Comparison of ENCODE assay signal across 9 cellular contexts in genomic region chr14:103872492-103873113, GRCh38. TPM values are rescaled to one million over a fixed set of nuclear protein-coding genes. Genes with fewer than 3 reads are reported as not detected.
DNase-seq lines count a peak whose midpoint lies in the region; ATAC-seq, FAIRE-seq and TF ChIP-seq lines count a peak whose summit lies in the region.
"Had no signal": no experiment of that assay in that cellular context is flagged by ENCODE, and none has a peak within 500 bp of the region (broad histone marks: within the 10 kb centered on the region; RNA-seq: fewer than 3 reads in every experiment).

No MANE protein-coding gene starts in this region.

- peak overlapping the region; percentile 76 to 89 (median 86) for H3K27ac Mint-ChIP-seq in CD8-positive, alpha-beta memory T cell
- no peak overlapping the region for H3K27ac Mint-ChIP-seq in nephron

- peak overlapping the region; percentile 38 to 78; a peak in 3 of 4 replicates for H3K9ac ChIP-seq in K562 (ENCODE audit: insufficient read depth in 1 of 2, low read depth in 2 of 2, low read length in 2 of 2)

- H3K4me2 ChIP-seq in K562 (ENCODE audit: insufficient read depth, low read length) = peak overlapping the region; percentile 62

- H3K4me3 Mint-ChIP-seq in CD8-positive, alpha-beta memory T cell = peak overlapping the region; percentile 83 to 94 (median 88)
- peak overlapping the region in 2 of 3 experiments; percentile 19 to 41 for H3K4me3 Mint-ChIP-seq in nephron

- BruUV-seq in K562 (replicated peaks; lab: Mats Ljungman, UMichigan) = no TSS peak

- TF ChIP-seq EP300 in K562 (IDR thresholded peaks at IDR 0.05; ENCODE audit: low read length) = no peak

- no peak for FAIRE-seq in K562 (lab: Jason Lieb, UNC)

- H3K9me3 Mint-ChIP-seq in CD8-positive, alpha-beta memory T cell = no peaks in the 10 kb centered on the region
- H3K9me3 Mint-ChIP-seq in nephron = no peaks in the 10 kb centered on the region

- no peaks in the 10 kb centered on the region for H3K79me2 ChIP-seq in K562 (ENCODE audit: control insufficient read depth, insufficient read depth, low read length)

- H3K9me3 ChIP-seq in CD8-positive, alpha-beta memory T cell (ENCODE audit: low read length) = no peaks in the 10 kb centered on the region
- H3K9me3 ChIP-seq in HEK293 (ENCODE audit: control insufficient read depth, insufficient read depth, low read depth, low read length) (no peaks in the 10 kb centered on the region), K562 (replicated peaks; ENCODE audit: control insufficient read depth, insufficient read depth, low read depth, low read length) (no peaks in the 10 kb centered on the region)

- no peaks in the 10 kb centered on the region for H3K27me3 ChIP-seq in CD8-positive, alpha-beta memory T cell (ENCODE audit: insufficient read depth, low read length, poor library complexity, severe bottlenecking)
- H3K27me3 ChIP-seq in K562 (ENCODE audit: control insufficient read depth in 2 of 2, insufficient read depth in 2 of 2, low read length in 2 of 2) = no peaks in the 10 kb centered on the region
- no peaks in the 10 kb centered on the region for H3K27me3 ChIP-seq in dorsolateral prefrontal cortex

- no peaks in the 10 kb centered on the region for H4K20me1 ChIP-seq in K562 (replicated peaks; ENCODE audit: control insufficient read depth, insufficient read depth, low read length)

- 81% methylated on average over 7 of the region's 12 CpGs for WGBS in K562 (ENCODE audit: insufficient coverage, low coverage, missing lambda C conversion rate)

- H3K9me1 ChIP-seq in K562 (ENCODE audit: control insufficient read depth, insufficient read depth, low read length) = no peaks in the 10 kb centered on the region

- TF ChIP-seq RAD21 in K562 (CRISPR knock-in tag; conservative IDR thresholded peaks at IDR 0.05 in 1 of 2, IDR thresholded peaks at IDR 0.05 in 1 of 2) = no peak

- H3K4me3 ChIP-seq in CD8-positive, alpha-beta memory T cell (ENCODE audit: low read length) = peak overlapping the region; percentile 72
- no peak overlapping the region for H3K4me3 ChIP-seq in HEK293 (ENCODE audit: low read depth, low read length)
- peak overlapping the region; percentile 34 for H3K4me3 ChIP-seq in K562
- H3K4me3 ChIP-seq in dorsolateral prefrontal cortex = peak overlapping the region in 19 of 59 donors; percentile 0 to 42 (median 30)

- POLR2A ChIA-PET in CD8-positive, alpha-beta memory T cell (lab: Charles Lee) = interaction anchor here (0.6 kb wide), 1 partner anchor 35 kb away, joined by 3 read pairs; no protein-coding TSS in a partner anchor
- POLR2A ChIA-PET in HEK293 (lab: Yijun Ruan, JAX) (no interaction called here), K562 (lab: Yijun Ruan, JAX) (interaction anchor here (0.6 to 1.4 kb wide), 2 partner anchors 9 to 37 kb away, joined by 3 to 6 read pairs; no protein-coding TSS in a partner anchor)

- intact Hi-C loops in K562 (cut with micrococcal nuclease) (no loop called here), dorsolateral prefrontal cortex (cut with DNase I) (loop anchor here in 1 of 2 donors (2.0 kb wide), 1 partner anchor 34 kb away; no protein-coding TSS in a partner anchor)

- no peaks in the 10 kb centered on the region for H3K27me3 Mint-ChIP-seq in CD8-positive, alpha-beta memory T cell
- H3K27me3 Mint-ChIP-seq in nephron (ENCODE audit: low read depth) = peaks cover 5% of the 10 kb centered on the region

- H3K36me3 ChIP-seq in CD8-positive, alpha-beta memory T cell (ENCODE audit: insufficient read depth, low read length) = no peaks in the 10 kb centered on the region
- H3K36me3 ChIP-seq in HEK293 (ENCODE audit: control insufficient read depth in 2 of 2, insufficient read depth in 1 of 2, low read length in 2 of 2) = no peaks in the 10 kb centered on the region
- no peaks in the 10 kb centered on the region for H3K36me3 ChIP-seq in K562 (ENCODE audit: control insufficient read depth, insufficient read depth, low read length)

- CTCF ChIA-PET in CD8-positive, alpha-beta memory T cell (lab: Charles Lee) = interaction anchor here (1.2 kb wide), 1 partner anchor 10 kb away, joined by 3 read pairs; no protein-coding TSS in a partner anchor
- CTCF ChIA-PET in HEK293 (lab: Yijun Ruan, JAX) (interaction anchor here (0.9 kb wide), 1 partner anchor 14 kb away, joined by 4 read pairs; no protein-coding TSS in a partner anchor), K562 (lab: Yijun Ruan, JAX; ENCODE audit: low intra/inter-chr PET ratio) (no interaction called here)

- DNase-seq in CD8-positive, alpha-beta memory T cell = peak in 1 of 5 donors; percentile 55
- DNase-seq in K562 (ENCODE audit: extremely low read depth in 1 of 4, low spot score in 3 of 4) (no peak), dorsolateral prefrontal cortex (no peak), GDM1 (lab: John Stamatoyannopoulos, UW) (no peak)
- no peak for DNase-seq in stimulated activated CD4-positive, alpha-beta T cell treated with anti-CD3 and anti-CD28 coated beads, Interleukin-4, amount 100 ng/mL, for 4 hours
- DNase-seq: NCI-H446 had no signal

- ATAC-seq in K562 (no peak), HG03135 (IDR thresholded peaks at IDR 0.05; ENCODE audit: unreplicated experiment) (no peak)

- no peak for TF ChIP-seq CTCF in HEK293 (tag by site-specific recombination; IDR thresholded peaks at IDR 0.05)
- TF ChIP-seq CTCF in K562 (IDR thresholded peaks at IDR 0.05 in 2 of 3, conservative IDR thresholded peaks at IDR 0.05 in 1 of 3; ENCODE audit: insufficient read depth in 2 of 3, low read depth in 1 of 3, low read length in 3 of 3) = no peak
- TF ChIP-seq CTCF in nephron (IDR thresholded peaks at IDR 0.05; ENCODE audit: unreplicated experiment in 3 of 3) = no peak
- no peak for TF ChIP-seq CTCF in dorsolateral prefrontal cortex (IDR thresholded peaks at IDR 0.05 in 54 of 56, conservative IDR thresholded peaks at IDR 0.05 in 2 of 56; ENCODE audit: low read depth in 1 of 56, partially characterized antibody in 56 of 56)

- TF ChIP-seq POLR2A in K562 (conservative IDR thresholded peaks at IDR 0.05) = no peak

- H3K4me1 ChIP-seq in CD8-positive, alpha-beta memory T cell (ENCODE audit: insufficient read depth, low read length) = peaks cover 14% of the 10 kb centered on the region
- H3K4me1 ChIP-seq in HEK293 (ENCODE audit: control insufficient read depth, insufficient read depth, low read length) (no peaks in the 10 kb centered on the region), K562 (replicated peaks in 1 of 2; ENCODE audit: control insufficient read depth in 2 of 2, insufficient read depth in 2 of 2, low read length in 2 of 2) (peaks cover 0 to 29% of the 10 kb centered on the region in 2 experiments; a peak in 3 of 5 replicates)

- H2AFZ ChIP-seq in K562 (ENCODE audit: low read depth, low read length) = peak overlapping the region; percentile 86

- H3K4me1 Mint-ChIP-seq in CD8-positive, alpha-beta memory T cell = peaks cover 12 to 29% (median 17%) of the 10 kb centered on the region in 3 donors
- H3K4me1 Mint-ChIP-seq in nephron = no peaks in the 10 kb centered on the region

- H3K36me3 Mint-ChIP-seq in CD8-positive, alpha-beta memory T cell = peaks cover 0 to 2% (median 0%) of the 10 kb centered on the region in 3 donors
- H3K36me3 Mint-ChIP-seq in nephron (ENCODE audit: low read depth) = no peaks in the 10 kb centered on the region

- in situ Hi-C loops in K562 (cut with MboI) = no loop called here

- no peak overlapping the region for H3K27ac ChIP-seq in CD8-positive, alpha-beta memory T cell (ENCODE audit: low read depth, low read length)
- H3K27ac ChIP-seq in HEK293 (ENCODE audit: extremely low read depth, low read depth, low read length) (no peak overlapping the region), K562 (ENCODE audit: extremely low read depth, low read depth, low read length) (no peak overlapping the region), dorsolateral prefrontal cortex (no peak overlapping the region)

RNA-seq across cellular contexts. Expression of gene PPP1R13B, which starts 25.2 kb away (rescaled TPM):
- total RNA-seq in CD8-positive, alpha-beta memory T cell = 10 to 100 TPM; 14.0 to 14.4 TPM
- 10.4 TPM for polyA plus RNA-seq in CD8-positive, alpha-beta memory T cell
- total RNA-seq in K562 (2011; cell fraction: chromatin; rRNA removed; ENCODE audit: low replicate concordance) = 2.6 and 4.6 TPM in 2 replicates
- total RNA-seq in K562 (2011; cell fraction: nucleolus; rRNA removed) = 1.0 and 1.2 TPM in 2 replicates
- 2.3 and 3.7 TPM in 2 replicates for total RNA-seq in K562 (2011; cell fraction: nucleoplasm; rRNA removed)
- total RNA-seq in K562 (2014; rRNA removed) (0.14 and 0.61 TPM in 2 replicates), K562 (2014; rRNA removed; fragmentation: Illumina TruSeq; extraction: Trizol) (0.16 and 0.22 TPM in 2 replicates), K562 (2015; rRNA removed; fragmentation: Illumina TruSeq; extraction: Trizol) (0.11 and 0.30 TPM in 2 replicates), K562 (2021) (1.1 and 1.7 TPM in 2 replicates), dorsolateral prefrontal cortex (100 to 1,000 TPM in 18 of 120 experiments, 10 to 100 TPM in 102; 36.7 to 122 (median 85.6) TPM)
- polyA plus RNA-seq in K562 (2011; rRNA removed) (0.18 and 0.26 TPM in 2 replicates), K562 (2014; fragmentation: Illumina TruSeq; extraction: Trizol) (0.15 and 0.46 TPM in 2 replicates), K562 (2014; fragmentation: Nextera tagmentation; extraction: Ambion mirVana) (under 1 TPM; 0.03 TPM), K562 (2014; rRNA removed) (0.08 and 0.48 TPM in 2 replicates)
- polyA plus RNA-seq in K562 (2011; cell fraction: cytosol; rRNA removed) = 0.25 and 0.28 TPM in 2 replicates
- 0.37 and 0.85 TPM in 2 replicates for polyA plus RNA-seq in K562 (2011; cell fraction: nucleus; rRNA removed)
- 0.35 and 0.57 TPM in 2 replicates for polyA plus RNA-seq in K562 (2012)
- polyA minus RNA-seq in K562 (2011; rRNA and poly(A)+ RNA removed) = 0.90 and 1.1 TPM in 2 replicates
- not detected in 2 replicates for polyA minus RNA-seq in K562 (2011; cell fraction: cytosol; rRNA and poly(A)+ RNA removed)
- polyA minus RNA-seq in K562 (2011; cell fraction: nucleus; rRNA and poly(A)+ RNA removed) = 0.22 and 0.67 TPM in 2 replicates

RNA-seq across cellular contexts. Expression of gene TDRD9, which starts 55.7 kb away (rescaled TPM):
- total RNA-seq in CD8-positive, alpha-beta memory T cell = under 1 TPM; 0.44 to 0.46 TPM
- 1.3 TPM for polyA plus RNA-seq in CD8-positive, alpha-beta memory T cell
- total RNA-seq in K562 (2011; cell fraction: chromatin; rRNA removed; ENCODE audit: low replicate concordance) = not detected in 2 replicates
- not detected in 2 replicates for total RNA-seq in K562 (2011; cell fraction: nucleolus; rRNA removed)
- total RNA-seq in K562 (2011; cell fraction: nucleoplasm; rRNA removed) = not detected in 2 replicates
- total RNA-seq in K562 (2014; rRNA removed) (not detected in 2 replicates), K562 (2014; rRNA removed; fragmentation: Illumina TruSeq; extraction: Trizol) (not detected in 2 replicates), K562 (2015; rRNA removed; fragmentation: Illumina TruSeq; extraction: Trizol) (not detected in 2 replicates), K562 (2021) (not detected in 2 replicates), dorsolateral prefrontal cortex (10 to 100 TPM in 60 of 120 experiments, 1 to 10 TPM in 60; 1.9 to 23.1 (median 10.0) TPM)
- polyA plus RNA-seq in K562 (2011; rRNA removed) (not detected in 2 replicates), K562 (2014; fragmentation: Illumina TruSeq; extraction: Trizol) (0.04 TPM in 1 of 2 replicates, not detected in the other), K562 (2014; fragmentation: Nextera tagmentation; extraction: Ambion mirVana) (under 1 TPM; 0.04 to 0.14 TPM), K562 (2014; rRNA removed) (0.04 and 0.09 TPM in 2 replicates)
- 0.04 TPM in 1 of 2 replicates, not detected in the other for polyA plus RNA-seq in K562 (2011; cell fraction: cytosol; rRNA removed)
- polyA plus RNA-seq in K562 (2011; cell fraction: nucleus; rRNA removed) = not detected in 2 replicates
- polyA plus RNA-seq in K562 (2012) = 0.03 and 0.11 TPM in 2 replicates
- polyA minus RNA-seq in K562 (2011; rRNA and poly(A)+ RNA removed) = not detected in 2 replicates
- not detected in 2 replicates for polyA minus RNA-seq in K562 (2011; cell fraction: cytosol; rRNA and poly(A)+ RNA removed)
- polyA minus RNA-seq in K562 (2011; cell fraction: nucleus; rRNA and poly(A)+ RNA removed) = not detected in 2 replicates

Comparison
In these comparisons a context has a peak if more than half of its experiments do, and no peak if none do; other contexts are left out.
1. H3K27ac Mint-ChIP-seq: peak in CD8-positive, alpha-beta memory T cell (8 of 8); none in nephron (0 of 3).